In the genomic region with DNA sequence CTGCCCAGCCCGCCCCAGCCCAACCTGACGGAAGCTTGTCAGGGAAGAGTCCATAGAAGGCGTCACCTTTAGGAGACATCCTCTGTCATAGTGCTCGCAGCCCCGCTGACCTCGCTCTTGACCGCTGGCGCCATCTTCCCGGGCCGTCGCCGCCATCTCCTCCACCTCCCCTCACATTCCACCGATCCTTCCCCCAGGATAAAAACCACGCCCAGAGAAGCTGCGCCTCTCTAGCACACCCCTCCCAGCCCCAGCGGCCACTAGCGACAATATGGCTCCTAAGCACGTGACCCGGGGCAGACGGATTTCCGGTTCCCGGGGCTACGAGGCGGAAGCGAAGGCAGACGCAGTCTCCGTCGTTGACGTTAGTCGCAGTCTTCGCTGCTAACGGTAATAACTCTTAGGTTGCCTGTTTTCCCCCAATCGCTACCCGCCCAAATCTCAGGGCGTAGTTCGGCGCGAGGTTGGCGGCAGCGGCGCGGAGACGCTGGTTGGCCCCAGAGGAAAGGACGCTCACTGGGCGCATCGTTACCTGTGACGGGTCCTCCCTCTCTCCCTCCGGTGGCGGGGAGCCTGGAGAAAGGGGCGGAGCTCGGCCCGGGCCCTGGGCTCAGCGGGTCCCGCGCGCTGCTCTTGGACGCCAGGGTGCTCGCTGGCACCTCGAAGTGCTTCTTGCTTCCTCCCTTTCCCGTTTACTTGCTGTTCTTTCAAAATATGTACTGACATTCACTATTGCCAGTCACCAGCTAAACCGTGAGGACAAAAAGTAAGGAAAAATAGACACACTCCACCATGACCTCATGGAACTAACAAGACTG, we compare ENCODE assay signal across 1 cellular context.
A peak's percentile ranks its signal among the peaks of the same experiment; 100 is the strongest.
TF ChIP-seq lines count a peak whose summit lies in the region.

A gene (minus strand): TSS at position 273 of the 818 bp plus-strand sequence. CDS start 117 bp downstream, at position 156.
A gene with protein sequence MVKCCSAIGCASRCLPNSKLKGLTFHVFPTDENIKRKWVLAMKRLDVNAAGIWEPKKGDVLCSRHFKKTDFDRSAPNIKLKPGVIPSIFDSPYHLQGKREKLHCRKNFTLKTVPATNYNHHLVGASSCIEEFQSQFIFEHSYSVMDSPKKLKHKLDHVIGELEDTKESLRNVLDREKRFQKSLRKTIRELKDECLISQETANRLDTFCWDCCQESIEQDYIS (plus strand): TSS at position 343 of the 818 bp plus-strand sequence. CDS start 980 bp downstream, outside the sequence.

TF ChIP-seq in GM12878, 131 proteins besides CTCF, POLR2A, EP300 and RAD21 (continued from another document and continues in another):
- TF ChIP-seq, protein P1, sequence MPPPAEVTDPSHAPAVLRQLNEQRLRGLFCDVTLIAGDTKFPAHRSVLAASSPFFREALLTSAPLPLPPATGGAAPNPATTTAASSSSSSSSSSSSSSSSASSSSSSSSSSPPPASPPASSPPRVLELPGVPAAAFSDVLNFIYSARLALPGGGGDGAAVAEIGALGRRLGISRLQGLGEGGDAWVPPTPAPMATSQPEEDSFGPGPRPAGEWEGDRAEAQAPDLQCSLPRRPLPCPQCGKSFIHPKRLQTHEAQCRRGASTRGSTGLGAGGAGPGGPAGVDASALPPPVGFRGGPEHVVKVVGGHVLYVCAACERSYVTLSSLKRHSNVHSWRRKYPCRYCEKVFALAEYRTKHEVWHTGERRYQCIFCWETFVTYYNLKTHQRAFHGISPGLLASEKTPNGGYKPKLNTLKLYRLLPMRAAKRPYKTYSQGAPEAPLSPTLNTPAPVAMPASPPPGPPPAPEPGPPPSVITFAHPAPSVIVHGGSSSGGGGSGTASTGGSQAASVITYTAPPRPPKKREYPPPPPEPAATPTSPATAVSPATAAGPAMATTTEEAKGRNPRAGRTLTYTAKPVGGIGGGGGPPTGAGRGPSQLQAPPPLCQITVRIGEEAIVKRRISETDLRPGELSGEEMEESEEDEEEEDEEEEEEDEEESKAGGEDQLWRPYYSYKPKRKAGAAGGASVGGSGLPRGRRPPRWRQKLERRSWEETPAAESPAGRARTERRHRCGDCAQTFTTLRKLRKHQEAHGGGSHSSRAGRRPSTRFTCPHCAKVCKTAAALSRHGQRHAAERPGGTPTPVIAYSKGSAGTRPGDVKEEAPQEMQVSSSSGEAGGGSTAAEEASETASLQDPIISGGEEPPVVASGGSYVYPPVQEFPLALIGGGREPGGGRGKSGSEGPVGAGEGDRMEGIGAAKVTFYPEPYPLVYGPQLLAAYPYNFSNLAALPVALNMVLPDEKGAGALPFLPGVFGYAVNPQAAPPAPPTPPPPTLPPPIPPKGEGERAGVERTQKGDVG (CRISPR knock-in tag; IDR thresholded peaks at IDR 0.05) = peak; percentile 69; the same call in 1 of the 2 replicates
- peak; percentile 88; the same call in 1 of the 2 replicates for TF ChIP-seq CHD1 (IDR thresholded peaks at IDR 0.05; ENCODE audit: low read depth, low read length)
- peak; percentile 71 for TF ChIP-seq SMAD1 (IDR thresholded peaks at IDR 0.05; ENCODE audit: low read depth, partially characterized antibody)
- TF ChIP-seq, protein P2, sequence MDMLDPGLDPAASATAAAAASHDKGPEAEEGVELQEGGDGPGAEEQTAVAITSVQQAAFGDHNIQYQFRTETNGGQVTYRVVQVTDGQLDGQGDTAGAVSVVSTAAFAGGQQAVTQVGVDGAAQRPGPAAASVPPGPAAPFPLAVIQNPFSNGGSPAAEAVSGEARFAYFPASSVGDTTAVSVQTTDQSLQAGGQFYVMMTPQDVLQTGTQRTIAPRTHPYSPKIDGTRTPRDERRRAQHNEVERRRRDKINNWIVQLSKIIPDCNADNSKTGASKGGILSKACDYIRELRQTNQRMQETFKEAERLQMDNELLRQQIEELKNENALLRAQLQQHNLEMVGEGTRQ (IDR thresholded peaks at IDR 0.05; ENCODE audit: borderline replicate concordance, low read depth, low read length) = peak; percentile 85
- no peak for TF ChIP-seq ZBED1 (IDR thresholded peaks at IDR 0.05; ENCODE audit: borderline replicate concordance)
- TF ChIP-seq CREM (IDR thresholded peaks at IDR 0.05; ENCODE audit: low read depth) = peak; percentile 88
- TF ChIP-seq, protein P3, sequence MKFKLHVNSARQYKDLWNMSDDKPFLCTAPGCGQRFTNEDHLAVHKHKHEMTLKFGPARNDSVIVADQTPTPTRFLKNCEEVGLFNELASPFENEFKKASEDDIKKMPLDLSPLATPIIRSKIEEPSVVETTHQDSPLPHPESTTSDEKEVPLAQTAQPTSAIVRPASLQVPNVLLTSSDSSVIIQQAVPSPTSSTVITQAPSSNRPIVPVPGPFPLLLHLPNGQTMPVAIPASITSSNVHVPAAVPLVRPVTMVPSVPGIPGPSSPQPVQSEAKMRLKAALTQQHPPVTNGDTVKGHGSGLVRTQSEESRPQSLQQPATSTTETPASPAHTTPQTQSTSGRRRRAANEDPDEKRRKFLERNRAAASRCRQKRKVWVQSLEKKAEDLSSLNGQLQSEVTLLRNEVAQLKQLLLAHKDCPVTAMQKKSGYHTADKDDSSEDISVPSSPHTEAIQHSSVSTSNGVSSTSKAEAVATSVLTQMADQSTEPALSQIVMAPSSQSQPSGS (IDR thresholded peaks at IDR 0.05; ENCODE audit: low read length) = no peak
- peak; percentile 76 for TF ChIP-seq RELA (IDR thresholded peaks at IDR 0.05; ENCODE audit: borderline replicate concordance, partially characterized antibody)
- peak; percentile 48; the same call in 1 of the 2 replicates for TF ChIP-seq SMARCA5 (IDR thresholded peaks at IDR 0.05)
- no peak for TF ChIP-seq RFX5 (IDR thresholded peaks at IDR 0.05; ENCODE audit: low read depth, low read length)
- peak; percentile 98 for TF ChIP-seq YY1 (IDR thresholded peaks at IDR 0.05; ENCODE audit: low read depth, low read length)
- TF ChIP-seq BCL11A (IDR thresholded peaks at IDR 0.05; ENCODE audit: low read depth, low read length) = no peak
- TF ChIP-seq, protein P4, sequence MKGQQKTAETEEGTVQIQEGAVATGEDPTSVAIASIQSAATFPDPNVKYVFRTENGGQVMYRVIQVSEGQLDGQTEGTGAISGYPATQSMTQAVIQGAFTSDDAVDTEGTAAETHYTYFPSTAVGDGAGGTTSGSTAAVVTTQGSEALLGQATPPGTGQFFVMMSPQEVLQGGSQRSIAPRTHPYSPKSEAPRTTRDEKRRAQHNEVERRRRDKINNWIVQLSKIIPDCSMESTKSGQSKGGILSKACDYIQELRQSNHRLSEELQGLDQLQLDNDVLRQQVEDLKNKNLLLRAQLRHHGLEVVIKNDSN (IDR thresholded peaks at IDR 0.05; ENCODE audit: borderline replicate concordance, extremely low read length, insufficient read depth, low read depth, low read length) = peak; percentile 94
- no peak for TF ChIP-seq NRF1 (conservative IDR thresholded peaks at IDR 0.05; ENCODE audit: low read depth, low read length)
- TF ChIP-seq, protein P5, sequence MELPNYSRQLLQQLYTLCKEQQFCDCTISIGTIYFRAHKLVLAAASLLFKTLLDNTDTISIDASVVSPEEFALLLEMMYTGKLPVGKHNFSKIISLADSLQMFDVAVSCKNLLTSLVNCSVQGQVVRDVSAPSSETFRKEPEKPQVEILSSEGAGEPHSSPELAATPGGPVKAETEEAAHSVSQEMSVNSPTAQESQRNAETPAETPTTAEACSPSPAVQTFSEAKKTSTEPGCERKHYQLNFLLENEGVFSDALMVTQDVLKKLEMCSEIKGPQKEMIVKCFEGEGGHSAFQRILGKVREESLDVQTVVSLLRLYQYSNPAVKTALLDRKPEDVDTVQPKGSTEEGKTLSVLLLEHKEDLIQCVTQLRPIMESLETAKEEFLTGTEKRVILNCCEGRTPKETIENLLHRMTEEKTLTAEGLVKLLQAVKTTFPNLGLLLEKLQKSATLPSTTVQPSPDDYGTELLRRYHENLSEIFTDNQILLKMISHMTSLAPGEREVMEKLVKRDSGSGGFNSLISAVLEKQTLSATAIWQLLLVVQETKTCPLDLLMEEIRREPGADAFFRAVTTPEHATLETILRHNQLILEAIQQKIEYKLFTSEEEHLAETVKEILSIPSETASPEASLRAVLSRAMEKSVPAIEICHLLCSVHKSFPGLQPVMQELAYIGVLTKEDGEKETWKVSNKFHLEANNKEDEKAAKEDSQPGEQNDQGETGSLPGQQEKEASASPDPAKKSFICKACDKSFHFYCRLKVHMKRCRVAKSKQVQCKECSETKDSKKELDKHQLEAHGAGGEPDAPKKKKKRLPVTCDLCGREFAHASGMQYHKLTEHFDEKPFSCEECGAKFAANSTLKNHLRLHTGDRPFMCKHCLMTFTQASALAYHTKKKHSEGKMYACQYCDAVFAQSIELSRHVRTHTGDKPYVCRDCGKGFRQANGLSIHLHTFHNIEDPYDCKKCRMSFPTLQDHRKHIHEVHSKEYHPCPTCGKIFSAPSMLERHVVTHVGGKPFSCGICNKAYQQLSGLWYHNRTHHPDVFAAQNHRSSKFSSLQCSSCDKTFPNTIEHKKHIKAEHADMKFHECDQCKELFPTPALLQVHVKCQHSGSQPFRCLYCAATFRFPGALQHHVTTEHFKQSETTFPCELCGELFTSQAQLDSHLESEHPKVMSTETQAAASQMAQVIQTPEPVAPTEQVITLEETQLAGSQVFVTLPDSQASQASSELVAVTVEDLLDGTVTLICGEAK (IDR thresholded peaks at IDR 0.05; ENCODE audit: borderline replicate concordance) = peak; percentile 95
- TF ChIP-seq, protein P6, sequence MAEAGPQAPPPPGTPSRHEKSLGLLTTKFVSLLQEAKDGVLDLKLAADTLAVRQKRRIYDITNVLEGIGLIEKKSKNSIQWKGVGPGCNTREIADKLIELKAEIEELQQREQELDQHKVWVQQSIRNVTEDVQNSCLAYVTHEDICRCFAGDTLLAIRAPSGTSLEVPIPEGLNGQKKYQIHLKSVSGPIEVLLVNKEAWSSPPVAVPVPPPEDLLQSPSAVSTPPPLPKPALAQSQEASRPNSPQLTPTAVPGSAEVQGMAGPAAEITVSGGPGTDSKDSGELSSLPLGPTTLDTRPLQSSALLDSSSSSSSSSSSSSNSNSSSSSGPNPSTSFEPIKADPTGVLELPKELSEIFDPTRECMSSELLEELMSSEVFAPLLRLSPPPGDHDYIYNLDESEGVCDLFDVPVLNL (IDR thresholded peaks at IDR 0.05; ENCODE audit: low read depth, low read length) = no peak; the same call in 1 of the 2 replicates
- TF ChIP-seq, protein P7, sequence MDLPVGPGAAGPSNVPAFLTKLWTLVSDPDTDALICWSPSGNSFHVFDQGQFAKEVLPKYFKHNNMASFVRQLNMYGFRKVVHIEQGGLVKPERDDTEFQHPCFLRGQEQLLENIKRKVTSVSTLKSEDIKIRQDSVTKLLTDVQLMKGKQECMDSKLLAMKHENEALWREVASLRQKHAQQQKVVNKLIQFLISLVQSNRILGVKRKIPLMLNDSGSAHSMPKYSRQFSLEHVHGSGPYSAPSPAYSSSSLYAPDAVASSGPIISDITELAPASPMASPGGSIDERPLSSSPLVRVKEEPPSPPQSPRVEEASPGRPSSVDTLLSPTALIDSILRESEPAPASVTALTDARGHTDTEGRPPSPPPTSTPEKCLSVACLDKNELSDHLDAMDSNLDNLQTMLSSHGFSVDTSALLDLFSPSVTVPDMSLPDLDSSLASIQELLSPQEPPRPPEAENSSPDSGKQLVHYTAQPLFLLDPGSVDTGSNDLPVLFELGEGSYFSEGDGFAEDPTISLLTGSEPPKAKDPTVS (IDR thresholded peaks at IDR 0.05; ENCODE audit: low read depth, low read length) = no peak
- no peak for TF ChIP-seq SP1 (IDR thresholded peaks at IDR 0.05; ENCODE audit: low read depth, low read length)
- TF ChIP-seq SREBF2 (IDR thresholded peaks at IDR 0.05; ENCODE audit: low read length) = no peak
- TF ChIP-seq IKZF2 (IDR thresholded peaks at IDR 0.05) = peak; percentile 74 to 88
- no peak for TF ChIP-seq KAT2A (conservative IDR thresholded peaks at IDR 0.05; ENCODE audit: control insufficient read depth, low read depth, low read length)
- TF ChIP-seq, protein P8, sequence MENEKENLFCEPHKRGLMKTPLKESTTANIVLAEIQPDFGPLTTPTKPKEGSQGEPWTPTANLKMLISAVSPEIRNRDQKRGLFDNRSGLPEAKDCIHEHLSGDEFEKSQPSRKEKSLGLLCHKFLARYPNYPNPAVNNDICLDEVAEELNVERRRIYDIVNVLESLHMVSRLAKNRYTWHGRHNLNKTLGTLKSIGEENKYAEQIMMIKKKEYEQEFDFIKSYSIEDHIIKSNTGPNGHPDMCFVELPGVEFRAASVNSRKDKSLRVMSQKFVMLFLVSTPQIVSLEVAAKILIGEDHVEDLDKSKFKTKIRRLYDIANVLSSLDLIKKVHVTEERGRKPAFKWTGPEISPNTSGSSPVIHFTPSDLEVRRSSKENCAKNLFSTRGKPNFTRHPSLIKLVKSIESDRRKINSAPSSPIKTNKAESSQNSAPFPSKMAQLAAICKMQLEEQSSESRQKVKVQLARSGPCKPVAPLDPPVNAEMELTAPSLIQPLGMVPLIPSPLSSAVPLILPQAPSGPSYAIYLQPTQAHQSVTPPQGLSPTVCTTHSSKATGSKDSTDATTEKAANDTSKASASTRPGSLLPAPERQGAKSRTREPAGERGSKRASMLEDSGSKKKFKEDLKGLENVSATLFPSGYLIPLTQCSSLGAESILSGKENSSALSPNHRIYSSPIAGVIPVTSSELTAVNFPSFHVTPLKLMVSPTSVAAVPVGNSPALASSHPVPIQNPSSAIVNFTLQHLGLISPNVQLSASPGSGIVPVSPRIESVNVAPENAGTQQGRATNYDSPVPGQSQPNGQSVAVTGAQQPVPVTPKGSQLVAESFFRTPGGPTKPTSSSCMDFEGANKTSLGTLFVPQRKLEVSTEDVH (IDR thresholded peaks at IDR 0.05; ENCODE audit: low read depth, partially characterized antibody) = peak; percentile 86
- TF ChIP-seq PAX5 (IDR thresholded peaks at IDR 0.05; ENCODE audit: borderline replicate concordance, low read depth, low read length) = peak; percentile 40; the same call in 1 of the 2 replicates
- peak; percentile 97 for TF ChIP-seq ATF7 (IDR thresholded peaks at IDR 0.05; ENCODE audit: low read depth)
- TF ChIP-seq BACH1 (IDR thresholded peaks at IDR 0.05; ENCODE audit: borderline replicate concordance) = 0 out of 2 replicates have a peak, but pooled peaks have one; percentile 14
- TF ChIP-seq POU2F2 (IDR thresholded peaks at IDR 0.05; ENCODE audit: borderline replicate concordance, low read depth, low read length) = peak; percentile 54; the same call in 1 of the 3 replicates
- TF ChIP-seq TARDBP (IDR thresholded peaks at IDR 0.05; ENCODE audit: borderline replicate concordance) = no peak
- TF ChIP-seq, protein P9, sequence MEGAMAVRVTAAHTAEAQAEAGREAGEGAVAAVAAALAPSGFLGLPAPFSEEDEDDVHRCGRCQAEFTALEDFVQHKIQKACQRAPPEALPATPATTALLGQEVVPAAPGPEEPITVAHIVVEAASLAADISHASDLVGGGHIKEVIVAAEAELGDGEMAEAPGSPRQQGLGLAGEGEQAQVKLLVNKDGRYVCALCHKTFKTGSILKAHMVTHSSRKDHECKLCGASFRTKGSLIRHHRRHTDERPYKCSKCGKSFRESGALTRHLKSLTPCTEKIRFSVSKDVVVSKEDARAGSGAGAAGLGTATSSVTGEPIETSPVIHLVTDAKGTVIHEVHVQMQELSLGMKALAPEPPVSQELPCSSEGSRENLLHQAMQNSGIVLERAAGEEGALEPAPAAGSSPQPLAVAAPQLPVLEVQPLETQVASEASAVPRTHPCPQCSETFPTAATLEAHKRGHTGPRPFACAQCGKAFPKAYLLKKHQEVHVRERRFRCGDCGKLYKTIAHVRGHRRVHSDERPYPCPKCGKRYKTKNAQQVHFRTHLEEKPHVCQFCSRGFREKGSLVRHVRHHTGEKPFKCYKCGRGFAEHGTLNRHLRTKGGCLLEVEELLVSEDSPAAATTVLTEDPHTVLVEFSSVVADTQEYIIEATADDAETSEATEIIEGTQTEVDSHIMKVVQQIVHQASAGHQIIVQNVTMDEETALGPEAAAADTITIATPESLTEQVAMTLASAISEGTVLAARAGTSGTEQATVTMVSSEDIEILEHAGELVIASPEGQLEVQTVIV (IDR thresholded peaks at IDR 0.05; ENCODE audit: borderline replicate concordance, partially characterized antibody) = no peak
- no peak for TF ChIP-seq JUNB (IDR thresholded peaks at IDR 0.05)
- peak in 1 of 2 experiments; percentile 81; a peak in 2 of 4 replicates for TF ChIP-seq ETV6 (conservative IDR thresholded peaks at IDR 0.05 in 1 of 2, IDR thresholded peaks at IDR 0.05 in 1 of 2; ENCODE audit: borderline replicate concordance in 1 of 2, low read depth in 1 of 2)
